ENCODE assay signal across 23 cellular contexts in genomic region chr6:18693923-18694322, GRCh38.
"Had no signal": no experiment of that assay in that cellular context is flagged by ENCODE, and none has a peak within 500 bp of the region (broad histone marks: within the 10 kb centered on the region; RNA-seq: fewer than 3 reads in every experiment).

No MANE protein-coding gene starts in this region.

- H3K36me3 ChIP-seq: breast epithelium, esophagus muscularis mucosa, gastroesophageal sphincter, left ventricle myocardium inferior, sigmoid colon, stomach, suprapubic skin, tibial nerve had no signal

- H3K27ac ChIP-seq: esophagus muscularis mucosa, gastroesophageal sphincter, left ventricle myocardium inferior, sigmoid colon, stomach, suprapubic skin, tibial nerve had no signal

- H3K9me3 ChIP-seq: breast epithelium, esophagus muscularis mucosa, gastroesophageal sphincter, left ventricle myocardium inferior, sigmoid colon, stomach, suprapubic skin, tibial nerve had no signal

- H3K27me3 ChIP-seq: breast epithelium, esophagus muscularis mucosa, gastroesophageal sphincter, sigmoid colon, stomach, suprapubic skin, tibial nerve had no signal

- H3K4me1 ChIP-seq: breast epithelium, esophagus muscularis mucosa, gastroesophageal sphincter, left ventricle myocardium inferior, sigmoid colon, stomach, suprapubic skin, tibial nerve had no signal

- H3K4me3 ChIP-seq: breast epithelium, esophagus muscularis mucosa, gastroesophageal sphincter, left ventricle myocardium inferior, sigmoid colon, smooth muscle cell, stomach, suprapubic skin, tibial nerve had no signal

- ATAC-seq: activated CD4-positive, alpha-beta T cell treated with anti-CD3 and anti-CD28 coated beads for 36 hours; activated T-cell treated with anti-CD3 and anti-CD28 coated beads, Interleukin-2, amount 50 U/mL, for 4 hours; gastroesophageal sphincter; naive thymus-derived CD8-positive, alpha-beta T cell; stimulated activated memory B cell treated with anti-CD40 and anti-IgM and Interleukin-4, amounts not matched to agents 10 μg/mL and 1 μg/mL and 100 μg/mL, for 72 hours; WTC11 had no signal

- DNase-seq: activated CD4-positive, alpha-beta T cell treated with anti-CD3 and anti-CD28 coated beads for 36 hours; activated CD4-positive, alpha-beta T cell treated with anti-CD3 and anti-CD28 coated beads, Interleukin-2, amount 50 U/mL, for 4 hours; activated CD8-positive, alpha-beta memory T cell treated with anti-CD3 and anti-CD28 coated beads, Interleukin-2, amount 50 U/mL, for 48 hours; activated naive CD4-positive, alpha-beta T cell; activated T-cell treated with anti-CD3 and anti-CD28 coated beads, Interleukin-2, amount 50 U/mL, for 4 hours; effector memory CD4-positive, alpha-beta T cell; head of caudate nucleus; hypothalamus; left ventricle myocardium inferior; naive thymus-derived CD8-positive, alpha-beta T cell; nucleus accumbens; sigmoid colon; stimulated activated CD4-positive, alpha-beta T cell treated with anti-CD3 and anti-CD28 coated beads, Interleukin-15, amount 100 ng/mL, for 24 hours; stomach; T-helper 9 cell had no signal

- H3K4me2 ChIP-seq: smooth muscle cell had no signal
